In genomic region chr1:25688390-25689119, GRCh38 we compare ENCODE assay signal across 11 cellular contexts.
DNase-seq lines count a peak whose midpoint lies in the region; ATAC-seq, FAIRE-seq and TF ChIP-seq lines count a peak whose summit lies in the region.
"Had no signal": no experiment of that assay in that cellular context is flagged by ENCODE, and none has a peak within 500 bp of the region (broad histone marks: within the 10 kb centered on the region; RNA-seq: fewer than 3 reads in every experiment).

No MANE protein-coding gene starts in this region.

- H3K27ac ChIP-seq in cardiac muscle cell (peak overlapping the region; percentile 3), small intestine (ENCODE audit: low read depth in 1 of 2, low read length in 1 of 2) (peak overlapping the region in 1 of 2 donors; percentile 32)
- H3K27ac ChIP-seq: SJSA1 had no signal

- peak; percentile 60 for DNase-seq in GM03348 (ENCODE audit: low spot score)
- DNase-seq in T-cell: no peak
- DNase-seq in cardiac muscle cell (ENCODE audit: low read depth in 1 of 2, low spot score in 1 of 2): peak in 1 of 2 donors; percentile 70
- peak; percentile 67 for DNase-seq in small intestine
- DNase-seq in activated CD8-positive, alpha-beta memory T cell treated with anti-CD3 and anti-CD28 coated beads for 24 hours: no peak
- DNase-seq in SKM-1 (lab: John Stamatoyannopoulos, UW; ENCODE audit: unreplicated experiment): no peak
- DNase-seq: activated CD4-positive, alpha-beta T cell treated with anti-CD3 and anti-CD28 coated beads for 4 hours; activated gamma-delta T cell treated with Interleukin-2 at 50 U/mL for 16 hours; stimulated activated naive CD4-positive, alpha-beta T cell had no signal

- CTCF ChIA-PET in T-cell (lab: Charles Lee): interaction anchor here in 1 of 2 donors (0.6 kb wide), 1 partner anchor 56 kb away, joined by 3 read pairs; no protein-coding TSS in a partner anchor

- H3K9me3 Mint-ChIP-seq in T-cell: no peaks in the 10 kb centered on the region

- H3K4me3 ChIP-seq in cardiac muscle cell (no peak overlapping the region), small intestine (ENCODE audit: low read depth in 1 of 2, low read length in 2 of 2) (no peak overlapping the region)
- H3K4me3 ChIP-seq: SJSA1 had no signal

- peaks cover 55 to 74% (median 64%) of the 10 kb centered on the region in 3 donors for H3K4me1 Mint-ChIP-seq in T-cell

- no peak for FAIRE-seq in small intestine (lab: Jason Lieb, UNC)

- H3K9me3 ChIP-seq in cardiac muscle cell (ENCODE audit: low read depth): no peaks in the 10 kb centered on the region
- H3K9me3 ChIP-seq in small intestine (ENCODE audit: control insufficient read depth, low read depth): no peaks in the 10 kb centered on the region
- H3K9me3 ChIP-seq: SJSA1 had no signal

- peak overlapping the region; percentile 36 to 60 for H3K27ac Mint-ChIP-seq in T-cell

- no peak for ATAC-seq in T-cell (replicated peaks in 1 of 4)
- ATAC-seq in HG03354 (IDR thresholded peaks at IDR 0.05; ENCODE audit: poor library complexity, severe bottlenecking, unreplicated experiment): no peak

- TF ChIP-seq CTCF in cardiac muscle cell (IDR thresholded peaks at IDR 0.05; ENCODE audit: low read depth, low read length): no peak

- no peaks in the 10 kb centered on the region for H3K27me3 ChIP-seq in cardiac muscle cell
- H3K27me3 ChIP-seq in small intestine (ENCODE audit: control insufficient read depth in 2 of 2, insufficient read depth in 2 of 2, low read length in 2 of 2): no peaks in the 10 kb centered on the region
- H3K27me3 ChIP-seq: SJSA1 had no signal

- POLR2A ChIA-PET in T-cell (lab: Charles Lee): interaction anchor here in 1 of 2 donors (0.6 kb wide), 1 partner anchor 12 kb away, joined by 3 read pairs; no protein-coding TSS in a partner anchor

- H3K27me3 Mint-ChIP-seq in T-cell: no peaks in the 10 kb centered on the region

- H3K4me1 ChIP-seq in cardiac muscle cell (ENCODE audit: low read depth) (peaks cover 23% of the 10 kb centered on the region), small intestine (ENCODE audit: control insufficient read depth in 2 of 2, insufficient read depth in 1 of 2, low read depth in 1 of 2, low read length in 1 of 2) (peaks cover 0 to 5% of the 10 kb centered on the region in 2 donors)
- H3K4me1 ChIP-seq: SJSA1 had no signal

- 19 to 48% (median 43%) methylated on average over 9 of the region's 9 CpGs for WGBS in small intestine, 3 donors

- H3K36me3 ChIP-seq in cardiac muscle cell: no peaks in the 10 kb centered on the region
- H3K36me3 ChIP-seq in small intestine (ENCODE audit: control insufficient read depth in 2 of 2, insufficient read depth in 2 of 2, low read length in 2 of 2): no peaks in the 10 kb centered on the region
- H3K36me3 ChIP-seq: SJSA1 had no signal

- peaks cover 8% of the 10 kb centered on the region for H3K36me3 Mint-ChIP-seq in T-cell

- H3K4me3 Mint-ChIP-seq in T-cell: no peak overlapping the region

Comparison
In these comparisons a context has a peak if more than half of its experiments do, and no peak if none do; other contexts are left out.
1. DNase-seq: peak in GM03348 (single experiment) and small intestine (single experiment); none in T-cell (0 of 34), activated CD8-positive, alpha-beta memory T cell treated with anti-CD3 and anti-CD28 coated beads for 24 hours (single experiment) and SKM-1 (single experiment).